12 cellular contexts compared by ENCODE assay signal in genomic region chr7:41592226-41592625, GRCh38.
"Had no signal": no experiment of that assay in that cellular context is flagged by ENCODE, and none has a peak within 500 bp of the region (broad histone marks: within the 10 kb centered on the region; RNA-seq: fewer than 3 reads in every experiment).

No MANE protein-coding gene starts in this region.

- H3K36me3 Mint-ChIP-seq: stimulated activated memory B cell treated with anti-CD40 and anti-IgM and Interleukin-4, amounts not matched to agents 10 μg/mL and 1 μg/mL and 100 μg/mL, for 72 hours had no signal

- H3K27ac Mint-ChIP-seq: activated T-helper 1 cell treated with anti-CD3 and anti-CD28 coated beads, Interleukin-12 subunit alpha, Interleukin-12 subunit beta, Interleukin-2, Interleukin-4 antibody, amounts not matched to agents 30 ng/mL and 10 ng/mL and 1 ng/mL, durations not matched to agents 14 hours and 24 hours and 36 hours; naive thymus-derived CD8-positive, alpha-beta T cell; progenitor cell of endocrine pancreas; stimulated activated memory B cell treated with anti-CD40 and anti-IgM and Interleukin-4, amounts not matched to agents 10 μg/mL and 1 μg/mL and 100 μg/mL, for 72 hours had no signal

- H3K27me3 ChIP-seq: esophagus muscularis mucosa, transverse colon had no signal

- H3K4me3 Mint-ChIP-seq: activated T-helper 1 cell treated with anti-CD3 and anti-CD28 coated beads, Interleukin-12 subunit alpha, Interleukin-12 subunit beta, Interleukin-2, Interleukin-4 antibody, amounts not matched to agents 30 ng/mL and 10 ng/mL and 1 ng/mL, durations not matched to agents 14 hours and 24 hours and 36 hours; naive thymus-derived CD8-positive, alpha-beta T cell; stimulated activated memory B cell treated with anti-CD40 and anti-IgM and Interleukin-4, amounts not matched to agents 10 μg/mL and 1 μg/mL and 100 μg/mL, for 72 hours had no signal

- H3K4me1 Mint-ChIP-seq: naive thymus-derived CD8-positive, alpha-beta T cell; stimulated activated memory B cell treated with anti-CD40 and anti-IgM and Interleukin-4, amounts not matched to agents 10 μg/mL and 1 μg/mL and 100 μg/mL, for 72 hours had no signal

- H3K27me3 Mint-ChIP-seq: progenitor cell of endocrine pancreas had no signal

- H3K4me1 ChIP-seq: esophagus muscularis mucosa, transverse colon had no signal

- DNase-seq: activated CD4-positive, alpha-beta T cell treated with anti-CD3 and anti-CD28 coated beads for 48 hours; activated naive CD4-positive, alpha-beta T cell; left colon; naive thymus-derived CD8-positive, alpha-beta T cell; right cardiac atrium; substantia nigra; T1000; transverse colon had no signal

- H3K36me3 ChIP-seq: esophagus muscularis mucosa, transverse colon had no signal

- H3K27ac ChIP-seq: esophagus muscularis mucosa, transverse colon had no signal

- ATAC-seq: left colon; naive thymus-derived CD8-positive, alpha-beta T cell; right cardiac atrium; stimulated activated memory B cell treated with anti-CD40 and anti-IgM and Interleukin-4, amounts not matched to agents 10 μg/mL and 1 μg/mL and 100 μg/mL, for 72 hours had no signal

- H3K4me3 ChIP-seq: esophagus muscularis mucosa, transverse colon had no signal
